ENCODE assay signal across 20 cellular contexts in the genomic region with DNA sequence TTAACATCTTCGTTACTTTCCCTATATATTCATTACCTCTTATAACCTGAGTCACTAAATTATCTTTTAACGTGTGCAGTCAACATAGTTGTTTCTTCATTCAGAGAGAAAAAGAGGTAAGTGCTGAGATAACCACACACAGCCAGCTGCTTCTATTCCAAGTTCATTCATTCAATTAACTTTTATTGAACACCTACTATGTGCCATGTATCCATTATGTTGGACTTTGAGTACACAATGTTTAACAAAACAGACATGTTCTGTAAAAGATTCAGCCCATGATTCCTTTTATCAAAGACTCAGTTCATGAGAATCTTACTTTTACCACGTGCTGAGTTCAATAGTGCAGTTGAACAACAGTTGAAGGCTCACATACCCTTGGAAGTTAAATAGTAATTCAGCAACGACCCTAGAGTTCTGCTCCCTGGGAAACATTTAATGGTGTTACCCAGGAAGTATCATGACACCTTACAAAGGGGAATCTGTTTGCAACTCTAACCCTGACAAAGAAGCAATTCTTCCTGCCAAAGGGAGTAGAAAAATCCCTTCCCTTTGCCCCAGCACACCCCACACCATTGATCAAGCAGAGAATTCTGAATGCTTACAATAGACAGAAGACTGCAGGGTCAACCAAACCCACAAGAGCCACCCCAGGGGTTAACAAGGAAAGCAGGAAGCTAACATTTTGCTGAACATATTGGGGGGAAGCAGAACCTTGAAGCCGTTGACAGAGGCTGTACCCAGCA.
"Had no signal": no experiment of that assay in that cellular context is flagged by ENCODE, and none has a peak within 500 bp of the region (broad histone marks: within the 10 kb centered on the region; RNA-seq: fewer than 3 reads in every experiment).

No MANE protein-coding gene starts in this region.

- H3K27me3 ChIP-seq: colonic mucosa, tibial nerve, uterus had no signal

- H3K9me3 ChIP-seq: colonic mucosa, lower lobe of right lung, tibial nerve, uterus had no signal

- FAIRE-seq: frontal cortex had no signal

- H3K4me1 Mint-ChIP-seq: activated CD4-positive, alpha-beta T cell treated with anti-CD3 and anti-CD28 coated beads, Interleukin-2, amount 10 ng/mL, durations not matched to agents 24 days and 14 days; naive B cell; T-helper 17 cell had no signal

- DNase-seq: activated CD4-positive, alpha-beta T cell treated with anti-CD3 and anti-CD28 coated beads, Interleukin-2, amount 10 ng/mL, durations not matched to agents 24 days and 14 days; activated naive CD4-positive, alpha-beta T cell treated with anti-CD3 and anti-CD28 coated beads, Interleukin-2, amount 50 U/mL, for 16 hours; activated T-cell treated with anti-CD3 and anti-CD28 coated beads, Interleukin-2, amount 50 U/mL, for 1 hour; caudate nucleus; colonic mucosa; head of caudate nucleus; left colon; lower lobe of right lung; naive B cell; nucleus accumbens; right cardiac atrium; stimulated activated CD4-positive, alpha-beta T cell treated with anti-CD3 and anti-CD28 coated beads, Interleukin-4, amount 100 ng/mL, for 4 hours; stimulated activated CD8-positive, alpha-beta memory T cell treated with anti-CD3 and anti-CD28 coated beads, Interleukin-4, amount 100 ng/mL, for 48 hours; stimulated activated naive CD4-positive, alpha-beta T cell treated with Interleukin-2 at 50 U/mL for 16 hours; substantia nigra; T-helper 17 cell; uterus had no signal

- H3K27ac ChIP-seq: colonic mucosa, lower lobe of right lung, tibial nerve, uterus had no signal

- H3K4me3 Mint-ChIP-seq: activated CD4-positive, alpha-beta T cell treated with anti-CD3 and anti-CD28 coated beads, Interleukin-2, amount 10 ng/mL, durations not matched to agents 24 days and 14 days; naive B cell; T-helper 17 cell had no signal

- H3K4me1 ChIP-seq: colonic mucosa, lower lobe of right lung, tibial nerve, uterus had no signal

- H3K27me3 Mint-ChIP-seq: activated CD4-positive, alpha-beta T cell treated with anti-CD3 and anti-CD28 coated beads, Interleukin-2, amount 10 ng/mL, durations not matched to agents 24 days and 14 days; T-helper 17 cell had no signal

- H3K4me3 ChIP-seq: colonic mucosa, lower lobe of right lung, smooth muscle cell, tibial nerve, uterus had no signal

- H3K36me3 ChIP-seq: colonic mucosa, lower lobe of right lung, tibial nerve, uterus had no signal

- H3K4me2 ChIP-seq: smooth muscle cell had no signal

- ATAC-seq: left colon, lower lobe of right lung, right cardiac atrium, T-helper 17 cell had no signal

- H3K9me3 Mint-ChIP-seq: activated CD4-positive, alpha-beta T cell treated with anti-CD3 and anti-CD28 coated beads, Interleukin-2, amount 10 ng/mL, durations not matched to agents 24 days and 14 days had no signal

- H3K36me3 Mint-ChIP-seq: naive B cell had no signal

- H3K27ac Mint-ChIP-seq: activated CD4-positive, alpha-beta T cell treated with anti-CD3 and anti-CD28 coated beads, Interleukin-2, amount 10 ng/mL, durations not matched to agents 24 days and 14 days; naive B cell; T-helper 17 cell had no signal
